Comparison of ENCODE assay signal across 7 cellular contexts in genomic region chr6:33771342-33772113, GRCh38. TPM values are rescaled to one million over a fixed set of nuclear protein-coding genes. Genes with fewer than 3 reads are reported as not detected.
DNase-seq lines count a peak whose midpoint lies in the region; ATAC-seq, FAIRE-seq and TF ChIP-seq lines count a peak whose summit lies in the region.

No MANE protein-coding gene starts in this region.

- no peaks in the 10 kb centered on the region for H3K27me3 ChIP-seq in mammary epithelial cell (ENCODE audit: insufficient read depth, low read length)
- H3K27me3 ChIP-seq in spleen (replicated peaks in 1 of 7) = peaks cover 0 to 27% (median 0%) of the 10 kb centered on the region in 7 donors

- DNase-seq in GM12892 (ENCODE audit: insufficient read length) (peak; percentile 84), NCI-H1105 (lab: John Stamatoyannopoulos, UW) (peak; percentile 80), mammary epithelial cell (peak; percentile 51), islet precursor cell (peak; percentile 95), spleen (peak; percentile 92)

- in situ Hi-C loops in mammary epithelial cell (cut with MboI; ENCODE audit: low sequenced_read_pairs in 2 of 2) = loop anchor here (5.0 to 10.0 kb wide), 3 partner anchors 256 to 383 kb away; no protein-coding TSS in a partner anchor

- no peak for TF ChIP-seq POLR2A in GM12892 (IDR thresholded peaks at IDR 0.05; ENCODE audit: low read depth, low read length)
- peak in 1 of 3 donors; percentile 19 for TF ChIP-seq POLR2A in spleen (IDR thresholded peaks at IDR 0.05)

- WGBS in mammary epithelial cell (ENCODE audit: low coverage, missing lambda C conversion rate) = 3% methylated on average over 4 of the region's 43 CpGs
- 20 to 30% (median 22%) methylated on average over 27 to 43 of the region's 43 CpGs for WGBS in spleen, 5 donors

- H4K20me1 ChIP-seq in mammary epithelial cell (ENCODE audit: insufficient read depth, low read length) = no peaks in the 10 kb centered on the region

- no peaks in the 10 kb centered on the region for H3K79me2 ChIP-seq in mammary epithelial cell (ENCODE audit: insufficient read depth, low read length)

- no peak overlapping the region for H3K4me2 ChIP-seq in mammary epithelial cell (ENCODE audit: insufficient read depth, low read depth, low read length)

- intact Hi-C loops in mammary epithelial cell (cut with micrococcal nuclease) (loop anchor here (5.0 kb wide), 2 partner anchors 66 to 186 kb away; no protein-coding TSS in a partner anchor), spleen (cut with DNase I; ENCODE audit: low total_unique reads) (loop anchor here (5.0 kb wide), 1 partner anchor 381 kb away; no protein-coding TSS in a partner anchor)

- H3K9me3 ChIP-seq in mammary epithelial cell (replicated peaks; ENCODE audit: insufficient read depth, low read length) = no peaks in the 10 kb centered on the region
- H3K9me3 ChIP-seq in spleen = no peaks in the 10 kb centered on the region

- H3K36me3 ChIP-seq in mammary epithelial cell (ENCODE audit: insufficient read depth, low read length) (peaks cover 17% of the 10 kb centered on the region), spleen (peaks cover 3 to 50% (median 45%) of the 10 kb centered on the region in 6 donors)

- H2AFZ ChIP-seq in mammary epithelial cell (ENCODE audit: low read depth, low read length) = no peak overlapping the region

- ATAC-seq in HG02938 (IDR thresholded peaks at IDR 0.05; ENCODE audit: unreplicated experiment) = no peak

- no peak overlapping the region for H3K27ac ChIP-seq in VCaP
- H3K27ac ChIP-seq in mammary epithelial cell (ENCODE audit: insufficient read depth, low read depth, low read length) = no peak overlapping the region
- H3K27ac ChIP-seq in spleen = peak overlapping the region in 7 of 8 donors; percentile 61 to 71 (median 64)

- dilution Hi-C loops in mammary epithelial cell (cut with HindIII; ENCODE audit: low sequenced_read_pairs) = no loop called here

- H3K4me3 ChIP-seq in mammary epithelial cell (replicated peaks in 1 of 3; ENCODE audit: insufficient read depth in 1 of 3, low read depth in 2 of 3, low read length in 3 of 3) = no peak overlapping the region
- no peak overlapping the region for H3K4me3 ChIP-seq in spleen

- TF ChIP-seq CTCF in VCaP (conservative IDR thresholded peaks at IDR 0.05) = peak; percentile 88
- peak; percentile 58 to 89 for TF ChIP-seq CTCF in mammary epithelial cell (conservative IDR thresholded peaks at IDR 0.05 in 1 of 2, IDR thresholded peaks at IDR 0.05 in 1 of 2; ENCODE audit: extremely low read depth in 1 of 2, insufficient read depth in 1 of 2, low read depth in 1 of 2, low read length in 2 of 2)
- peak; percentile 72 to 99 (median 95) for TF ChIP-seq CTCF in spleen (IDR thresholded peaks at IDR 0.05 in 8 of 11, conservative IDR thresholded peaks at IDR 0.05 in 3 of 11)

- CTCF ChIA-PET in mammary epithelial cell (lab: Charles Lee; ENCODE audit: low non-redundant PET) = interaction anchor here (0.7 kb wide), 1 partner anchor 126 kb away, joined by 4 read pairs; no protein-coding TSS in a partner anchor

- peaks cover 29% of the 10 kb centered on the region for H3K4me1 ChIP-seq in mammary epithelial cell (ENCODE audit: insufficient read depth, low read length)
- H3K4me1 ChIP-seq in spleen = peaks cover 3 to 47% (median 24%) of the 10 kb centered on the region in 6 donors

- H3K9ac ChIP-seq in mammary epithelial cell (ENCODE audit: insufficient read depth, low read length) = no peak overlapping the region

- peak; percentile 66 for FAIRE-seq in GM12892 (lab: Jason Lieb, UNC)

- BruUV-seq in mammary epithelial cell (replicated peaks; lab: Mats Ljungman, UMichigan) = no TSS peak

RNA-seq across cellular contexts. Expression of gene LEMD2, which starts 17.4 kb away (rescaled TPM):
- 19.7 TPM for polyA plus RNA-seq in GM12892 (2012; ENCODE audit: missing spikeins)
- total RNA-seq in mammary epithelial cell (10 to 100 TPM; 47.5 to 63.2 TPM), spleen (10 to 100 TPM; 59.3 to 97.6 (median 71.6) TPM)
- polyA plus RNA-seq in mammary epithelial cell (30.8 TPM), spleen (10 to 100 TPM; 38.6 to 60.8 (median 50.6) TPM)
- polyA minus RNA-seq in mammary epithelial cell = 119 TPM

RNA-seq across cellular contexts. Expression of gene IP6K3, which starts 24.8 kb away (rescaled TPM):
- not detected for polyA plus RNA-seq in GM12892 (2012; ENCODE audit: missing spikeins)
- total RNA-seq in mammary epithelial cell = under 1 TPM in 1 of 2 donors, not detected in 1; 0.33 TPM
- polyA plus RNA-seq in mammary epithelial cell = not detected
- not detected for polyA minus RNA-seq in mammary epithelial cell
- 1 to 10 TPM in 6 of 7 donors, under 1 TPM in 1; 0.70 to 5.8 (median 2.7) TPM for total RNA-seq in spleen
- under 1 TPM; 0.30 to 0.64 (median 0.36) TPM for polyA plus RNA-seq in spleen

RNA-seq across cellular contexts. Expression of gene MLN, which starts 32.3 kb away (rescaled TPM):
- not detected for polyA plus RNA-seq in GM12892 (2012; ENCODE audit: missing spikeins)
- total RNA-seq in mammary epithelial cell (not detected), spleen (not detected)
- polyA plus RNA-seq in mammary epithelial cell (not detected), spleen (not detected)
- not detected for polyA minus RNA-seq in mammary epithelial cell

Comparison
In these comparisons a context has a peak if more than half of its experiments do, and no peak if none do; other contexts are left out.
1. H3K27ac ChIP-seq: peak in spleen (7 of 8); none in VCaP (single experiment) and mammary epithelial cell (single experiment).
2. Peak in every context shown above with its lines, with median percentiles within 50 percentile points of each other: DNase-seq and CTCF ChIP-seq.